8 cellular contexts compared by ENCODE assay signal in genomic region chr13:40769970-40770369, GRCh38. TPM values are rescaled to one million over a fixed set of nuclear protein-coding genes. Genes with fewer than 3 reads are reported as not detected.
DNase-seq lines count a peak whose midpoint lies in the region; ATAC-seq and TF ChIP-seq lines count a peak whose summit lies in the region.

No MANE protein-coding gene starts in this region.

- H3K9ac ChIP-seq in fibroblast of lung (ENCODE audit: insufficient read depth, low read length): no peak overlapping the region

- H2AFZ ChIP-seq in fibroblast of lung (ENCODE audit: low read length): no peak overlapping the region

- H3K4me1 ChIP-seq in Peyer's patch (peaks cover 0 to 21% (median 2%) of the 10 kb centered on the region in 4 donors), fibroblast of lung (ENCODE audit: control insufficient read depth, extremely low read depth, insufficient read depth, low read length) (peaks cover 2% of the 10 kb centered on the region), uterus (no peaks in the 10 kb centered on the region)

- H3K4me2 ChIP-seq in fibroblast of lung (ENCODE audit: extremely low read depth, insufficient read depth, low read length): peak overlapping the region; percentile 71

- TF ChIP-seq CTCF in GM12875 (IDR thresholded peaks at IDR 0.05; ENCODE audit: borderline replicate concordance, insufficient read depth, low read depth, low read length) (no peak), Peyer's patch (IDR thresholded peaks at IDR 0.05) (no peak), fibroblast of lung (conservative IDR thresholded peaks at IDR 0.05 in 1 of 2, IDR thresholded peaks at IDR 0.05 in 1 of 2; ENCODE audit: low read depth in 1 of 2, low read length in 2 of 2) (no peak), retinal pigment epithelial cell (conservative IDR thresholded peaks at IDR 0.05; ENCODE audit: low read depth, low read length) (no peak), uterus (IDR thresholded peaks at IDR 0.05) (no peak)

- TF ChIP-seq POLR2A in Peyer's patch (IDR thresholded peaks at IDR 0.05) (no peak), uterus (IDR thresholded peaks at IDR 0.05) (no peak)

- no peaks in the 10 kb centered on the region for H4K20me1 ChIP-seq in fibroblast of lung (ENCODE audit: control insufficient read depth, extremely low read depth, insufficient read depth, low read length)

- intact Hi-C loops in uterus (cut with DNase I; ENCODE audit: low total_unique reads): no loop called here

- H3K36me3 ChIP-seq in Peyer's patch (peaks cover 0 to 8% (median 0%) of the 10 kb centered on the region in 3 donors), fibroblast of lung (ENCODE audit: control insufficient read depth, insufficient read depth, low read length) (peaks cover 1% of the 10 kb centered on the region), uterus (no peaks in the 10 kb centered on the region)

- H3K79me2 ChIP-seq in fibroblast of lung (ENCODE audit: control insufficient read depth, insufficient read depth, low read length): peaks cover 20% of the 10 kb centered on the region

- H3K4me3 ChIP-seq in GM12875 (ENCODE audit: low read depth, low read length): peak overlapping the region; percentile 97
- H3K4me3 ChIP-seq in Peyer's patch: peak overlapping the region in 2 of 4 donors; percentile 77 to 83
- peak overlapping the region; percentile 94 to 99 (median 98) for H3K4me3 ChIP-seq in fibroblast of lung (replicated peaks in 1 of 4; ENCODE audit: control extremely low read depth in 1 of 4, insufficient read depth in 1 of 4, low read depth in 3 of 4, low read length in 4 of 4)
- peak overlapping the region; percentile 99 for H3K4me3 ChIP-seq in retinal pigment epithelial cell (ENCODE audit: low read length)
- peak overlapping the region in 1 of 2 donors; percentile 86 for H3K4me3 ChIP-seq in uterus

- peak overlapping the region in 3 of 4 donors; percentile 79 to 87 (median 85) for H3K27ac ChIP-seq in Peyer's patch
- H3K27ac ChIP-seq in fibroblast of lung (ENCODE audit: insufficient read depth, low read length): no peak overlapping the region
- H3K27ac ChIP-seq in uterus: peak overlapping the region in 1 of 2 donors; percentile 90

- H3K27me3 ChIP-seq in Peyer's patch (no peaks in the 10 kb centered on the region), fibroblast of lung (ENCODE audit: control insufficient read depth, insufficient read depth, low read length) (no peaks in the 10 kb centered on the region), uterus (no peaks in the 10 kb centered on the region)

- DNase-seq in Peyer's patch (no peak), fibroblast of lung (ENCODE audit: low read depth in 2 of 2) (no peak), retinal pigment epithelial cell (ENCODE audit: low read depth) (no peak), uterus (no peak), NCI-H1048 (lab: John Stamatoyannopoulos, UW) (no peak)
- no peak for DNase-seq in activated CD8-positive, alpha-beta memory T cell treated with anti-CD3 and anti-CD28 coated beads, Interleukin-2, amount 50 U/mL, for 48 hours

- ATAC-seq in GM18873 (IDR thresholded peaks at IDR 0.05; ENCODE audit: low FRiP score, unreplicated experiment): no peak

- no peaks in the 10 kb centered on the region for H3K9me3 ChIP-seq in Peyer's patch
- H3K9me3 ChIP-seq in fibroblast of lung (ENCODE audit: control insufficient read depth, insufficient read depth, low read depth, low read length): no peaks in the 10 kb centered on the region
- H3K9me3 ChIP-seq in uterus: no peaks in the 10 kb centered on the region

RNA-seq across cellular contexts. Expression of gene MRPS31, which starts 1.0 kb away (rescaled TPM):
- 10 to 100 TPM; 12.4 to 26.8 (median 18.9) TPM for total RNA-seq in Peyer's patch
- total RNA-seq in fibroblast of lung: 14.2 and 14.9 TPM in 2 replicates
- 16.0 and 21.8 TPM in 2 replicates for polyA plus RNA-seq in fibroblast of lung
- 9.5 and 13.6 TPM in 2 replicates for polyA plus RNA-seq in fibroblast of lung (2012)
- 0.41 and 2.1 TPM in 2 replicates for polyA minus RNA-seq in fibroblast of lung (ENCODE audit: low replicate concordance)
- 10 to 100 TPM in 3 of 4 donors, 1 to 10 TPM in 1; 6.1 to 31.5 (median 27.9) TPM for total RNA-seq in uterus

RNA-seq across cellular contexts. Expression of gene SLC25A15, which starts 19.4 kb away (rescaled TPM):
- total RNA-seq in Peyer's patch (10 to 100 TPM; 19.0 to 92.8 (median 75.5) TPM), fibroblast of lung (9.6 and 10.3 TPM in 2 replicates), uterus (10 to 100 TPM in 1 of 4 donors, 1 to 10 TPM in 2, not detected in 1; 1.5 to 25.4 (median 5.0) TPM)
- polyA plus RNA-seq in fibroblast of lung: 6.8 and 10.2 TPM in 2 replicates
- polyA plus RNA-seq in fibroblast of lung (2012): 5.5 and 7.7 TPM in 2 replicates
- polyA minus RNA-seq in fibroblast of lung (ENCODE audit: low replicate concordance): 3.5 and 14.5 TPM in 2 replicates
